In genomic region chr22:30824711-30825110, GRCh38 we compare ENCODE assay signal across 24 cellular contexts.
"Had no signal": no experiment of that assay in that cellular context is flagged by ENCODE, and none has a peak within 500 bp of the region (broad histone marks: within the 10 kb centered on the region; RNA-seq: fewer than 3 reads in every experiment).

No MANE protein-coding gene starts in this region.

- H3K4me3 ChIP-seq: colonic mucosa, esophagus squamous epithelium, heart right ventricle, lower lobe of right lung, right lobe of liver, stomach, thyroid gland had no signal

- DNase-seq: colonic mucosa; dermis blood vessel endothelial cell; effector memory CD8-positive, alpha-beta T cell; erythroblast; esophagus squamous epithelium; foreskin melanocyte; glutamatergic neuron; heart right ventricle; hippocampal formation; kidney glomerular epithelial cell; left colon; left ventricle myocardium superior; lower lobe of right lung; natural killer cell; occipital lobe; right lobe of liver; stimulated activated CD4-positive, alpha-beta T cell treated with anti-CD3 and anti-CD28 coated beads, Interleukin-2, amount 100 ng/mL, for 24 hours; stimulated activated CD4-positive, alpha-beta T cell treated with anti-CD3 and anti-CD28 coated beads, Interleukin-4, amount 100 ng/mL, for 24 hours; stimulated activated naive CD4-positive, alpha-beta T cell treated with Interleukin-2 at 50 U/mL for 16 hours; stomach; thyroid gland; trophoblast cell had no signal

- H3K36me3 Mint-ChIP-seq: natural killer cell; stimulated activated effector memory CD8-positive, alpha-beta T cell treated with anti-CD3 and anti-CD28 coated beads, Interleukin-12 subunit alpha, Interleukin-12 subunit beta, amount 100 ng/mL, for 72 hours had no signal

- H3K4me3 Mint-ChIP-seq: effector memory CD8-positive, alpha-beta T cell; natural killer cell; stimulated activated effector memory CD8-positive, alpha-beta T cell treated with anti-CD3 and anti-CD28 coated beads, Interleukin-12 subunit alpha, Interleukin-12 subunit beta, amount 100 ng/mL, for 72 hours had no signal

- H3K9me3 Mint-ChIP-seq: effector memory CD8-positive, alpha-beta T cell; natural killer cell; stimulated activated effector memory CD8-positive, alpha-beta T cell treated with anti-CD3 and anti-CD28 coated beads, Interleukin-12 subunit alpha, Interleukin-12 subunit beta, amount 100 ng/mL, for 72 hours had no signal

- ATAC-seq: effector memory CD8-positive, alpha-beta T cell; heart right ventricle; left colon; left ventricle myocardium superior; lower lobe of right lung; natural killer cell; right lobe of liver; stimulated activated effector memory CD8-positive, alpha-beta T cell treated with anti-CD3 and anti-CD28 coated beads, Interleukin-12 subunit alpha, Interleukin-12 subunit beta, amount 100 ng/mL, for 72 hours had no signal

- H3K4me1 Mint-ChIP-seq: natural killer cell had no signal

- H3K36me3 ChIP-seq: colonic mucosa, esophagus squamous epithelium, heart right ventricle, lower lobe of right lung, right lobe of liver, stomach, thyroid gland had no signal

- H3K27ac Mint-ChIP-seq: effector memory CD8-positive, alpha-beta T cell; natural killer cell; progenitor cell of endocrine pancreas; stimulated activated effector memory CD8-positive, alpha-beta T cell treated with anti-CD3 and anti-CD28 coated beads, Interleukin-12 subunit alpha, Interleukin-12 subunit beta, amount 100 ng/mL, for 72 hours had no signal
